In genomic region chr14:100588671-100589070, GRCh38 we compare ENCODE assay signal across 14 cellular contexts. TPM values are rescaled to one million over a fixed set of nuclear protein-coding genes. Genes with fewer than 3 reads are reported as not detected.
DNase-seq lines count a peak whose midpoint lies in the region; ATAC-seq and TF ChIP-seq lines count a peak whose summit lies in the region.
"Had no signal": no experiment of that assay in that cellular context is flagged by ENCODE, and none has a peak within 500 bp of the region (broad histone marks: within the 10 kb centered on the region; RNA-seq: fewer than 3 reads in every experiment).

No MANE protein-coding gene starts in this region.

- CTCF ChIA-PET in RWPE1 (lab: Yijun Ruan, JAX), result interaction anchor here (0.9 kb wide), 1 partner anchor 10 kb away, joined by 4 read pairs; no protein-coding TSS in a partner anchor

- H3K4me1 ChIP-seq in heart right ventricle (peaks cover 2 to 18% (median 10%) of the 10 kb centered on the region in 9 donors), lower lobe of right lung (peaks cover 8% of the 10 kb centered on the region), upper lobe of right lung (peaks cover 6% of the 10 kb centered on the region)

- POLR2A ChIA-PET in RWPE1 (lab: Yijun Ruan, JAX; ENCODE audit: low non-redundant PET), result no interaction called here

- no peak overlapping the region for H3K27ac Mint-ChIP-seq in activated T-helper 1 cell treated with anti-CD3 and anti-CD28 coated beads, Interleukin-12 subunit alpha, Interleukin-12 subunit beta, Interleukin-2, Interleukin-4 antibody, amounts not matched to agents 30 ng/mL and 10 ng/mL and 1 ng/mL, durations not matched to agents 14 hours and 24 hours and 36 hours
- H3K27ac Mint-ChIP-seq in activated naive CD4-positive, alpha-beta T cell treated with anti-CD3 and anti-CD28 coated beads, Interleukin-2, amount 50 U/mL, for 72 hours, result no peak overlapping the region
- H3K27ac Mint-ChIP-seq: activated T-cell treated with anti-CD3 and anti-CD28 coated beads, Interleukin-2, amount 50 U/mL, for 24 hours had no signal

- H3K4me3 ChIP-seq in heart right ventricle (no peak overlapping the region), lower lobe of right lung (no peak overlapping the region), upper lobe of right lung (no peak overlapping the region)
- H3K4me3 ChIP-seq: GM23248, right lobe of liver had no signal

- H3K36me3 ChIP-seq in heart right ventricle, result no peaks in the 10 kb centered on the region
- H3K36me3 ChIP-seq in lower lobe of right lung, result no peaks in the 10 kb centered on the region
- no peaks in the 10 kb centered on the region for H3K36me3 ChIP-seq in upper lobe of right lung
- H3K36me3 ChIP-seq: right lobe of liver had no signal

- ATAC-seq in Right ventricle myocardium inferior, result no peak
- no peak for ATAC-seq in heart right ventricle
- no peak for ATAC-seq in lower lobe of right lung
- no peak for ATAC-seq in upper lobe of right lung
- no peak for ATAC-seq in activated naive CD4-positive, alpha-beta T cell treated with anti-CD3 and anti-CD28 coated beads, Interleukin-2, amount 50 U/mL, for 72 hours
- no peak for ATAC-seq in HG03175 (IDR thresholded peaks at IDR 0.05; ENCODE audit: unreplicated experiment)
- ATAC-seq: right lobe of liver had no signal

- H3K9me3 Mint-ChIP-seq in activated T-helper 1 cell treated with anti-CD3 and anti-CD28 coated beads, Interleukin-12 subunit alpha, Interleukin-12 subunit beta, Interleukin-2, Interleukin-4 antibody, amounts not matched to agents 30 ng/mL and 10 ng/mL and 1 ng/mL, durations not matched to agents 14 hours and 24 hours and 36 hours, result no peaks in the 10 kb centered on the region
- H3K9me3 Mint-ChIP-seq in activated naive CD4-positive, alpha-beta T cell treated with anti-CD3 and anti-CD28 coated beads, Interleukin-2, amount 50 U/mL, for 72 hours, result no peaks in the 10 kb centered on the region
- H3K9me3 Mint-ChIP-seq: activated T-cell treated with anti-CD3 and anti-CD28 coated beads, Interleukin-2, amount 50 U/mL, for 24 hours had no signal

- no peaks in the 10 kb centered on the region for H3K36me3 Mint-ChIP-seq in activated T-helper 1 cell treated with anti-CD3 and anti-CD28 coated beads, Interleukin-12 subunit alpha, Interleukin-12 subunit beta, Interleukin-2, Interleukin-4 antibody, amounts not matched to agents 30 ng/mL and 10 ng/mL and 1 ng/mL, durations not matched to agents 14 hours and 24 hours and 36 hours (ENCODE audit: low read depth)
- no peaks in the 10 kb centered on the region for H3K36me3 Mint-ChIP-seq in activated naive CD4-positive, alpha-beta T cell treated with anti-CD3 and anti-CD28 coated beads, Interleukin-2, amount 50 U/mL, for 72 hours

- DNase-seq in Right ventricle myocardium inferior (ENCODE audit: missing footprints), result peak; percentile 5
- no peak for DNase-seq in heart right ventricle
- no peak for DNase-seq in activated T-helper 1 cell treated with anti-CD3 and anti-CD28 coated beads, Interleukin-12 subunit alpha, Interleukin-12 subunit beta, Interleukin-2, Interleukin-4 antibody, amounts not matched to agents 30 ng/mL and 10 ng/mL and 1 ng/mL, durations not matched to agents 14 hours and 24 hours and 36 hours (ENCODE audit: low spot score)
- DNase-seq in lower lobe of right lung, result peak; percentile 29
- DNase-seq in upper lobe of right lung, result peak; percentile 48
- no peak for DNase-seq in activated naive CD4-positive, alpha-beta T cell treated with anti-CD3 and anti-CD28 coated beads, Interleukin-2, amount 50 U/mL, for 72 hours (ENCODE audit: low spot score in 2 of 2)
- DNase-seq in RWPE1 (ENCODE audit: low spot score), result no peak
- DNase-seq: activated T-cell treated with anti-CD3 and anti-CD28 coated beads, Interleukin-2, amount 50 U/mL, for 24 hours; DMS153; stimulated activated CD4-positive, alpha-beta T cell treated with anti-CD3 and anti-CD28 coated beads, Interleukin-4, amount 100 ng/mL, for 4 hours; trophoblast cell had no signal

- H3K9me3 ChIP-seq in heart right ventricle, result no peaks in the 10 kb centered on the region
- H3K9me3 ChIP-seq in lower lobe of right lung, result no peaks in the 10 kb centered on the region
- H3K9me3 ChIP-seq in upper lobe of right lung, result no peaks in the 10 kb centered on the region
- H3K9me3 ChIP-seq: right lobe of liver had no signal

- peaks cover 0 to 76% (median 58%) of the 10 kb centered on the region in 7 donors for H3K27me3 ChIP-seq in heart right ventricle
- H3K27me3 ChIP-seq in lower lobe of right lung (ENCODE audit: low read depth), result peaks cover 53% of the 10 kb centered on the region
- H3K27me3 ChIP-seq in upper lobe of right lung, result peaks cover 40% of the 10 kb centered on the region
- H3K27me3 ChIP-seq: right lobe of liver had no signal

- peaks cover 23% of the 10 kb centered on the region for H3K27me3 Mint-ChIP-seq in activated T-helper 1 cell treated with anti-CD3 and anti-CD28 coated beads, Interleukin-12 subunit alpha, Interleukin-12 subunit beta, Interleukin-2, Interleukin-4 antibody, amounts not matched to agents 30 ng/mL and 10 ng/mL and 1 ng/mL, durations not matched to agents 14 hours and 24 hours and 36 hours (ENCODE audit: insufficient read depth)

- H3K4me1 Mint-ChIP-seq in activated T-helper 1 cell treated with anti-CD3 and anti-CD28 coated beads, Interleukin-12 subunit alpha, Interleukin-12 subunit beta, Interleukin-2, Interleukin-4 antibody, amounts not matched to agents 30 ng/mL and 10 ng/mL and 1 ng/mL, durations not matched to agents 14 hours and 24 hours and 36 hours (ENCODE audit: low read depth), result no peaks in the 10 kb centered on the region

- no peak for TF ChIP-seq CTCF in heart right ventricle (IDR thresholded peaks at IDR 0.05)
- TF ChIP-seq CTCF in lower lobe of right lung (IDR thresholded peaks at IDR 0.05), result no peak
- TF ChIP-seq CTCF in upper lobe of right lung (IDR thresholded peaks at IDR 0.05), result no peak
- TF ChIP-seq CTCF in RWPE1 (conservative IDR thresholded peaks at IDR 0.05; ENCODE audit: low read depth), result no peak

- no peak overlapping the region for H3K27ac ChIP-seq in heart right ventricle
- H3K27ac ChIP-seq in lower lobe of right lung, result no peak overlapping the region
- no peak overlapping the region for H3K27ac ChIP-seq in upper lobe of right lung
- no peak overlapping the region for H3K27ac ChIP-seq in RWPE1
- H3K27ac ChIP-seq: GM23248, right lobe of liver had no signal

- H3K4me3 Mint-ChIP-seq in activated T-helper 1 cell treated with anti-CD3 and anti-CD28 coated beads, Interleukin-12 subunit alpha, Interleukin-12 subunit beta, Interleukin-2, Interleukin-4 antibody, amounts not matched to agents 30 ng/mL and 10 ng/mL and 1 ng/mL, durations not matched to agents 14 hours and 24 hours and 36 hours, result peak overlapping the region; percentile 66

- intact Hi-C loops in Right ventricle myocardium inferior (cut with DNase I), result no loop called here
- intact Hi-C loops in heart right ventricle (cut with DNase I), result no loop called here
- intact Hi-C loops in activated T-helper 1 cell treated with anti-CD3 and anti-CD28 coated beads, Interleukin-12 subunit alpha, Interleukin-12 subunit beta, Interleukin-2, Interleukin-4 antibody, amounts not matched to agents 30 ng/mL and 10 ng/mL and 1 ng/mL, durations not matched to agents 14 hours and 24 hours and 36 hours (cut with micrococcal nuclease), result no loop called here
- intact Hi-C loops in lower lobe of right lung (cut with DNase I), result no loop called here
- intact Hi-C loops in upper lobe of right lung (cut with DNase I), result no loop called here

- 67 to 70% methylated on average over 10 of the region's 10 CpGs for WGBS in heart right ventricle, 2 donors

RNA-seq across cellular contexts. Expression of gene BEGAIN, which starts 1.5 kb away (rescaled TPM):
- total RNA-seq in Right ventricle myocardium inferior (0.68 TPM), heart right ventricle (1 to 10 TPM in 5 of 10 donors, under 1 TPM in 5; 0.30 to 4.3 (median 1.1) TPM), lower lobe of right lung (1.3 TPM), upper lobe of right lung (1.5 TPM)
- under 1 TPM; 0.20 to 0.51 TPM for polyA plus RNA-seq in heart right ventricle
- 2.5 and 2.8 TPM in 2 replicates for total RNA-seq in activated T-helper 1 cell treated with anti-CD3 and anti-CD28 coated beads, Interleukin-12 subunit alpha, Interleukin-12 subunit beta, Interleukin-2, Interleukin-4 antibody, amounts not matched to agents 30 ng/mL and 10 ng/mL and 1 ng/mL, durations not matched to agents 14 hours and 24 hours and 36 hours
- total RNA-seq in activated naive CD4-positive, alpha-beta T cell treated with anti-CD3 and anti-CD28 coated beads, Interleukin-2, amount 50 U/mL, for 72 hours, result 1 to 10 TPM; 1.3 to 8.0 TPM

Comparison
In these comparisons a context has a peak if more than half of its experiments do, and no peak if none do; other contexts are left out.
1. DNase-seq: peak in Right ventricle myocardium inferior (single experiment), lower lobe of right lung (single experiment) and upper lobe of right lung (single experiment); none in heart right ventricle (0 of 2), activated T-helper 1 cell treated with anti-CD3 and anti-CD28 coated beads, Interleukin-12 subunit alpha, Interleukin-12 subunit beta, Interleukin-2, Interleukin-4 antibody, amounts not matched to agents 30 ng/mL and 10 ng/mL and 1 ng/mL, durations not matched to agents 14 hours and 24 hours and 36 hours (single experiment), activated naive CD4-positive, alpha-beta T cell treated with anti-CD3 and anti-CD28 coated beads, Interleukin-2, amount 50 U/mL, for 72 hours (0 of 2) and RWPE1 (single experiment).